18 cellular contexts compared by ENCODE assay signal in the genomic region with DNA sequence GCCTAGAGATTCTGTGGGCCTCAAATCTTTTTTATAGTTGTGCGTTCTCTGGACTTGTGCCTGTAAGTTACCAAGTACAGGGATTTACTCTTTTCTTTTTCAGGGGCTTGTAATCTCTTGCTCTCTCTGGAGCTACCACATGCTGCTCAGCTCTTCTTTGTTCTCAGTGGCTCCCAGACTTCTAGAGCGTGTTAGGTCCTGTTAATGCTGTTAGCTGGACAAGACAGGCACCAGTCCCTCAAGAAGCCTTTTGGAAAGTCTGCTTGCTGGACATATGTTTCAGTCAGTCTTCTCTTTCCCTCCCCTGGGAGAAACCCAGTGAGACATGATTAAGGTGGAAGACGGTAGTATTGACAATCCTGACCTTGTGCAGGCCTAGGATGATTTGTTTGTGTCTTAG. TPM values are rescaled to one million over a fixed set of nuclear protein-coding genes. Genes with fewer than 3 reads are reported as not detected.
"Had no signal": no experiment of that assay in that cellular context is flagged by ENCODE, and none has a peak within 500 bp of the region (broad histone marks: within the 10 kb centered on the region; RNA-seq: fewer than 3 reads in every experiment).

No MANE protein-coding gene starts in this region.

- H3K4me3 ChIP-seq: heart left ventricle, psoas muscle, right atrium auricular region, sigmoid colon had no signal

- H3K27ac ChIP-seq: heart left ventricle, neutrophil, psoas muscle, right atrium auricular region, sigmoid colon had no signal

- DNase-seq: effector memory CD8-positive, alpha-beta T cell; foreskin melanocyte; heart left ventricle; hippocampal formation; kidney glomerular epithelial cell; mesendoderm; naive thymus-derived CD4-positive, alpha-beta T cell; nephron progenitor cell; psoas muscle; sigmoid colon; small intestine; stimulated activated CD4-positive, alpha-beta T cell treated with anti-CD3 and anti-CD28 coated beads, Interleukin-2, amount 100 ng/mL, for 48 hours; stimulated activated naive CD4-positive, alpha-beta T cell treated with Interleukin-2 at 50 U/mL for 16 hours; trophoblast cell had no signal

- H3K9me3 ChIP-seq: neutrophil, psoas muscle had no signal

- H3K27me3 ChIP-seq: heart left ventricle, neutrophil, right atrium auricular region, sigmoid colon had no signal

- ATAC-seq: effector memory CD8-positive, alpha-beta T cell; heart left ventricle; naive thymus-derived CD4-positive, alpha-beta T cell; psoas muscle had no signal

- H3K4me1 Mint-ChIP-seq: naive thymus-derived CD4-positive, alpha-beta T cell; nephron progenitor cell had no signal

- H3K36me3 Mint-ChIP-seq: naive thymus-derived CD4-positive, alpha-beta T cell had no signal

- H3K4me1 ChIP-seq: heart left ventricle, psoas muscle, right atrium auricular region, sigmoid colon had no signal

- H3K4me3 Mint-ChIP-seq: effector memory CD8-positive, alpha-beta T cell; naive thymus-derived CD4-positive, alpha-beta T cell; nephron progenitor cell had no signal

- H3K27me3 Mint-ChIP-seq: effector memory CD8-positive, alpha-beta T cell had no signal

- H3K27ac Mint-ChIP-seq: effector memory CD8-positive, alpha-beta T cell; naive thymus-derived CD4-positive, alpha-beta T cell; nephron progenitor cell had no signal

- H3K36me3 ChIP-seq: heart left ventricle, neutrophil, right atrium auricular region, sigmoid colon had no signal

RNA-seq across cellular contexts. Expression of a gene that starts 29.4 kb away (rescaled TPM):
- total RNA-seq: epithelial cell of proximal tubule; lung microvascular endothelial cell; naive thymus-derived CD4-positive, alpha-beta T cell had no signal
- polyA plus RNA-seq: naive thymus-derived CD4-positive, alpha-beta T cell had no signal
